In the genomic region with DNA sequence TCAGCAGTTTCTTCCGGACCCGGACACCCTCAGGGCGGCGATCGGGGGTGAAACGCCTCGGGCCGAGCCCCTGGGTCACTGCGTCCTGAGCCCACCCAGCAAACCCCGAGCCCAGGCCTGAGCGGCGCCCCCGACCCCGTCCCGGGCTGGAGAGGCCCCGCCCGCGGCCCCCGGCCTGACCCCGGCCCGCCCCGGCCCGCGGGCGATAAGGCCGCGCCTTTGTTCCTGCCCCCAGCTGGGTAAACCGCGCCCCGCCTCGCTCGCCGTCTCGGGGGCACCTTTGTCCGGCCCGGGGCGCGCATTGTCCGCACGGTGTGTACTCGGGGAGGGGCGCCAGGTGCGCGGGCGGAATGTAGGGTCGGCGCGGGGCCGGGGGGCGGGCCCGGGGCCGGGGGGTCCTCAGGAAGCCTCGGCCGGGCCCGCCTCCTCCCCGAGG, we compare ENCODE assay signal across 1 cellular context.
TF ChIP-seq lines count a peak whose summit lies in the region.

No MANE protein-coding gene starts in this region.

TF ChIP-seq in HepG2, 621 proteins besides CTCF, POLR2A, EP300 and RAD21 (continued from another document and continues in another):
- TF ChIP-seq, protein P1, sequence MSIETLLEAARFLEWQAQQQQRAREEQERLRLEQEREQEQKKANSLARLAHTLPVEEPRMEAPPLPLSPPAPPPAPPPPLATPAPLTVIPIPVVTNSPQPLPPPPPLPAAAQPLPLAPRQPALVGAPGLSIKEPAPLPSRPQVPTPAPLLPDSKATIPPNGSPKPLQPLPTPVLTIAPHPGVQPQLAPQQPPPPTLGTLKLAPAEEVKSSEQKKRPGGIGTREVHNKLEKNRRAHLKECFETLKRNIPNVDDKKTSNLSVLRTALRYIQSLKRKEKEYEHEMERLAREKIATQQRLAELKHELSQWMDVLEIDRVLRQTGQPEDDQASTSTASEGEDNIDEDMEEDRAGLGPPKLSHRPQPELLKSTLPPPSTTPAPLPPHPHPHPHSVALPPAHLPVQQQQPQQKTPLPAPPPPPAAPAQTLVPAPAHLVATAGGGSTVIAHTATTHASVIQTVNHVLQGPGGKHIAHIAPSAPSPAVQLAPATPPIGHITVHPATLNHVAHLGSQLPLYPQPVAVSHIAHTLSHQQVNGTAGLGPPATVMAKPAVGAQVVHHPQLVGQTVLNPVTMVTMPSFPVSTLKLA (IDR thresholded peaks at IDR 0.05): no peak
- TF ChIP-seq SMAD9 (CRISPR knock-in tag; IDR thresholded peaks at IDR 0.05): no peak
- TF ChIP-seq, protein P2, sequence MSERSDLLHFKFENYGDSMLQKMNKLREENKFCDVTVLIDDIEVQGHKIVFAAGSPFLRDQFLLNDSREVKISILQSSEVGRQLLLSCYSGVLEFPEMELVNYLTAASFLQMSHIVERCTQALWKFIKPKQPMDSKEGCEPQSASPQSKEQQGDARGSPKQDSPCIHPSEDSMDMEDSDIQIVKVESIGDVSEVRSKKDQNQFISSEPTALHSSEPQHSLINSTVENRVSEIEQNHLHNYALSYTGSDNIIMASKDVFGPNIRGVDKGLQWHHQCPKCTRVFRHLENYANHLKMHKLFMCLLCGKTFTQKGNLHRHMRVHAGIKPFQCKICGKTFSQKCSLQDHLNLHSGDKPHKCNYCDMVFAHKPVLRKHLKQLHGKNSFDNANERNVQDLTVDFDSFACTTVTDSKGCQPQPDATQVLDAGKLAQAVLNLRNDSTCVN (CRISPR knock-in tag; IDR thresholded peaks at IDR 0.05; ENCODE audit: borderline replicate concordance): no peak; the same call in 1 of the 2 replicates
- TF ChIP-seq KDM2A (CRISPR knock-in tag; IDR thresholded peaks at IDR 0.05; ENCODE audit: borderline replicate concordance, low read depth): peak; percentile 49; the same call in 1 of the 2 replicates
- no peak for TF ChIP-seq ZNF737 (CRISPR knock-in tag; IDR thresholded peaks at IDR 0.05; ENCODE audit: borderline replicate concordance)
- no peak for TF ChIP-seq HIVEP1 (CRISPR knock-in tag; IDR thresholded peaks at IDR 0.05)
- no peak for TF ChIP-seq ZNF841 (CRISPR knock-in tag; IDR thresholded peaks at IDR 0.05; ENCODE audit: borderline replicate concordance)
- TF ChIP-seq ETV5 (CRISPR knock-in tag; IDR thresholded peaks at IDR 0.05; ENCODE audit: borderline replicate concordance): no peak
- TF ChIP-seq, protein P3, sequence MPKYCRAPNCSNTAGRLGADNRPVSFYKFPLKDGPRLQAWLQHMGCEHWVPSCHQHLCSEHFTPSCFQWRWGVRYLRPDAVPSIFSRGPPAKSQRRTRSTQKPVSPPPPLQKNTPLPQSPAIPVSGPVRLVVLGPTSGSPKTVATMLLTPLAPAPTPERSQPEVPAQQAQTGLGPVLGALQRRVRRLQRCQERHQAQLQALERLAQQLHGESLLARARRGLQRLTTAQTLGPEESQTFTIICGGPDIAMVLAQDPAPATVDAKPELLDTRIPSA (CRISPR knock-in tag; IDR thresholded peaks at IDR 0.05; ENCODE audit: borderline replicate concordance): no peak
- no peak for TF ChIP-seq ZNF337 (CRISPR knock-in tag; IDR thresholded peaks at IDR 0.05; ENCODE audit: borderline replicate concordance, low read depth)
- TF ChIP-seq, protein P4, sequence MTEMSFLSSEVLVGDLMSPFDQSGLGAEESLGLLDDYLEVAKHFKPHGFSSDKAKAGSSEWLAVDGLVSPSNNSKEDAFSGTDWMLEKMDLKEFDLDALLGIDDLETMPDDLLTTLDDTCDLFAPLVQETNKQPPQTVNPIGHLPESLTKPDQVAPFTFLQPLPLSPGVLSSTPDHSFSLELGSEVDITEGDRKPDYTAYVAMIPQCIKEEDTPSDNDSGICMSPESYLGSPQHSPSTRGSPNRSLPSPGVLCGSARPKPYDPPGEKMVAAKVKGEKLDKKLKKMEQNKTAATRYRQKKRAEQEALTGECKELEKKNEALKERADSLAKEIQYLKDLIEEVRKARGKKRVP (CRISPR knock-in tag; IDR thresholded peaks at IDR 0.05): no peak
- TF ChIP-seq ZNF724P (CRISPR knock-in tag; IDR thresholded peaks at IDR 0.05; ENCODE audit: borderline replicate concordance): no peak
- TF ChIP-seq TCF7 (IDR thresholded peaks at IDR 0.05; ENCODE audit: low read depth): peak; percentile 34; the same call in 1 of the 2 replicates
- TF ChIP-seq, protein P5, sequence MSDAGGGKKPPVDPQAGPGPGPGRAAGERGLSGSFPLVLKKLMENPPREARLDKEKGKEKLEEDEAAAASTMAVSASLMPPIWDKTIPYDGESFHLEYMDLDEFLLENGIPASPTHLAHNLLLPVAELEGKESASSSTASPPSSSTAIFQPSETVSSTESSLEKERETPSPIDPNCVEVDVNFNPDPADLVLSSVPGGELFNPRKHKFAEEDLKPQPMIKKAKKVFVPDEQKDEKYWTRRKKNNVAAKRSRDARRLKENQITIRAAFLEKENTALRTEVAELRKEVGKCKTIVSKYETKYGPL (CRISPR knock-in tag; IDR thresholded peaks at IDR 0.05): no peak
- TF ChIP-seq GATAD1 (CRISPR knock-in tag; IDR thresholded peaks at IDR 0.05): no peak
- TF ChIP-seq MXI1 (IDR thresholded peaks at IDR 0.05; ENCODE audit: borderline replicate concordance, low read depth, low read length): no peak
- TF ChIP-seq ZNF790 (CRISPR knock-in tag; IDR thresholded peaks at IDR 0.05; ENCODE audit: borderline replicate concordance): no peak
- no peak for TF ChIP-seq ZNF619 (CRISPR knock-in tag; IDR thresholded peaks at IDR 0.05)
- TF ChIP-seq MED8 (CRISPR knock-in tag; IDR thresholded peaks at IDR 0.05; ENCODE audit: insufficient replicate concordance): no peak
- TF ChIP-seq, protein P6, sequence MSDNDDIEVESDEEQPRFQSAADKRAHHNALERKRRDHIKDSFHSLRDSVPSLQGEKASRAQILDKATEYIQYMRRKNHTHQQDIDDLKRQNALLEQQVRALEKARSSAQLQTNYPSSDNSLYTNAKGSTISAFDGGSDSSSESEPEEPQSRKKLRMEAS (IDR thresholded peaks at IDR 0.05): no peak
- no peak for TF ChIP-seq ZNF792 (CRISPR knock-in tag; IDR thresholded peaks at IDR 0.05)
- TF ChIP-seq, protein P7, sequence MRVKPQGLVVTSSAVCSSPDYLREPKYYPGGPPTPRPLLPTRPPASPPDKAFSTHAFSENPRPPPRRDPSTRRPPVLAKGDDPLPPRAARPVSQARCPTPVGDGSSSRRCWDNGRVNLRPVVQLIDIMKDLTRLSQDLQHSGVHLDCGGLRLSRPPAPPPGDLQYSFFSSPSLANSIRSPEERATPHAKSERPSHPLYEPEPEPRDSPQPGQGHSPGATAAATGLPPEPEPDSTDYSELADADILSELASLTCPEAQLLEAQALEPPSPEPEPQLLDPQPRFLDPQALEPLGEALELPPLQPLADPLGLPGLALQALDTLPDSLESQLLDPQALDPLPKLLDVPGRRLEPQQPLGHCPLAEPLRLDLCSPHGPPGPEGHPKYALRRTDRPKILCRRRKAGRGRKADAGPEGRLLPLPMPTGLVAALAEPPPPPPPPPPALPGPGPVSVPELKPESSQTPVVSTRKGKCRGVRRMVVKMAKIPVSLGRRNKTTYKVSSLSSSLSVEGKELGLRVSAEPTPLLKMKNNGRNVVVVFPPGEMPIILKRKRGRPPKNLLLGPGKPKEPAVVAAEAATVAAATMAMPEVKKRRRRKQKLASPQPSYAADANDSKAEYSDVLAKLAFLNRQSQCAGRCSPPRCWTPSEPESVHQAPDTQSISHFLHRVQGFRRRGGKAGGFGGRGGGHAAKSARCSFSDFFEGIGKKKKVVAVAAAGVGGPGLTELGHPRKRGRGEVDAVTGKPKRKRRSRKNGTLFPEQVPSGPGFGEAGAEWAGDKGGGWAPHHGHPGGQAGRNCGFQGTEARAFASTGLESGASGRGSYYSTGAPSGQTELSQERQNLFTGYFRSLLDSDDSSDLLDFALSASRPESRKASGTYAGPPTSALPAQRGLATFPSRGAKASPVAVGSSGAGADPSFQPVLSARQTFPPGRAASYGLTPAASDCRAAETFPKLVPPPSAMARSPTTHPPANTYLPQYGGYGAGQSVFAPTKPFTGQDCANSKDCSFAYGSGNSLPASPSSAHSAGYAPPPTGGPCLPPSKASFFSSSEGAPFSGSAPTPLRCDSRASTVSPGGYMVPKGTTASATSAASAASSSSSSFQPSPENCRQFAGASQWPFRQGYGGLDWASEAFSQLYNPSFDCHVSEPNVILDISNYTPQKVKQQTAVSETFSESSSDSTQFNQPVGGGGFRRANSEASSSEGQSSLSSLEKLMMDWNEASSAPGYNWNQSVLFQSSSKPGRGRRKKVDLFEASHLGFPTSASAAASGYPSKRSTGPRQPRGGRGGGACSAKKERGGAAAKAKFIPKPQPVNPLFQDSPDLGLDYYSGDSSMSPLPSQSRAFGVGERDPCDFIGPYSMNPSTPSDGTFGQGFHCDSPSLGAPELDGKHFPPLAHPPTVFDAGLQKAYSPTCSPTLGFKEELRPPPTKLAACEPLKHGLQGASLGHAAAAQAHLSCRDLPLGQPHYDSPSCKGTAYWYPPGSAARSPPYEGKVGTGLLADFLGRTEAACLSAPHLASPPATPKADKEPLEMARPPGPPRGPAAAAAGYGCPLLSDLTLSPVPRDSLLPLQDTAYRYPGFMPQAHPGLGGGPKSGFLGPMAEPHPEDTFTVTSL (CRISPR knock-in tag; IDR thresholded peaks at IDR 0.05; ENCODE audit: borderline replicate concordance): no peak
- no peak for TF ChIP-seq ZNF10 (CRISPR knock-in tag; IDR thresholded peaks at IDR 0.05; ENCODE audit: borderline replicate concordance, low read depth)
- TF ChIP-seq CBFB (CRISPR knock-in tag; IDR thresholded peaks at IDR 0.05): no peak
- no peak for TF ChIP-seq PRMT3 (CRISPR knock-in tag; IDR thresholded peaks at IDR 0.05; ENCODE audit: borderline replicate concordance, low read depth)
- TF ChIP-seq, protein P8, sequence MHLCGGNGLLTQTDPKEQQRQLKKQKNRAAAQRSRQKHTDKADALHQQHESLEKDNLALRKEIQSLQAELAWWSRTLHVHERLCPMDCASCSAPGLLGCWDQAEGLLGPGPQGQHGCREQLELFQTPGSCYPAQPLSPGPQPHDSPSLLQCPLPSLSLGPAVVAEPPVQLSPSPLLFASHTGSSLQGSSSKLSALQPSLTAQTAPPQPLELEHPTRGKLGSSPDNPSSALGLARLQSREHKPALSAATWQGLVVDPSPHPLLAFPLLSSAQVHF (CRISPR knock-in tag; IDR thresholded peaks at IDR 0.05): no peak
- TF ChIP-seq ZFP62 (CRISPR knock-in tag; IDR thresholded peaks at IDR 0.05): no peak
- no peak; the same call in 1 of the 2 replicates for TF ChIP-seq ZFX (CRISPR knock-in tag; IDR thresholded peaks at IDR 0.05; ENCODE audit: low read depth)
- no peak for TF ChIP-seq ZNF720 (CRISPR knock-in tag; IDR thresholded peaks at IDR 0.05)
- TF ChIP-seq MAZ (IDR thresholded peaks at IDR 0.05; ENCODE audit: borderline replicate concordance, low read depth, low read length): no peak
- 0 out of 2 replicates have a peak, but pooled peaks have one; percentile 24 for TF ChIP-seq MAZ (CRISPR knock-in tag; IDR thresholded peaks at IDR 0.05; ENCODE audit: low read depth)
- TF ChIP-seq HOXA7 (CRISPR knock-in tag; IDR thresholded peaks at IDR 0.05): no peak
- TF ChIP-seq, protein P9, sequence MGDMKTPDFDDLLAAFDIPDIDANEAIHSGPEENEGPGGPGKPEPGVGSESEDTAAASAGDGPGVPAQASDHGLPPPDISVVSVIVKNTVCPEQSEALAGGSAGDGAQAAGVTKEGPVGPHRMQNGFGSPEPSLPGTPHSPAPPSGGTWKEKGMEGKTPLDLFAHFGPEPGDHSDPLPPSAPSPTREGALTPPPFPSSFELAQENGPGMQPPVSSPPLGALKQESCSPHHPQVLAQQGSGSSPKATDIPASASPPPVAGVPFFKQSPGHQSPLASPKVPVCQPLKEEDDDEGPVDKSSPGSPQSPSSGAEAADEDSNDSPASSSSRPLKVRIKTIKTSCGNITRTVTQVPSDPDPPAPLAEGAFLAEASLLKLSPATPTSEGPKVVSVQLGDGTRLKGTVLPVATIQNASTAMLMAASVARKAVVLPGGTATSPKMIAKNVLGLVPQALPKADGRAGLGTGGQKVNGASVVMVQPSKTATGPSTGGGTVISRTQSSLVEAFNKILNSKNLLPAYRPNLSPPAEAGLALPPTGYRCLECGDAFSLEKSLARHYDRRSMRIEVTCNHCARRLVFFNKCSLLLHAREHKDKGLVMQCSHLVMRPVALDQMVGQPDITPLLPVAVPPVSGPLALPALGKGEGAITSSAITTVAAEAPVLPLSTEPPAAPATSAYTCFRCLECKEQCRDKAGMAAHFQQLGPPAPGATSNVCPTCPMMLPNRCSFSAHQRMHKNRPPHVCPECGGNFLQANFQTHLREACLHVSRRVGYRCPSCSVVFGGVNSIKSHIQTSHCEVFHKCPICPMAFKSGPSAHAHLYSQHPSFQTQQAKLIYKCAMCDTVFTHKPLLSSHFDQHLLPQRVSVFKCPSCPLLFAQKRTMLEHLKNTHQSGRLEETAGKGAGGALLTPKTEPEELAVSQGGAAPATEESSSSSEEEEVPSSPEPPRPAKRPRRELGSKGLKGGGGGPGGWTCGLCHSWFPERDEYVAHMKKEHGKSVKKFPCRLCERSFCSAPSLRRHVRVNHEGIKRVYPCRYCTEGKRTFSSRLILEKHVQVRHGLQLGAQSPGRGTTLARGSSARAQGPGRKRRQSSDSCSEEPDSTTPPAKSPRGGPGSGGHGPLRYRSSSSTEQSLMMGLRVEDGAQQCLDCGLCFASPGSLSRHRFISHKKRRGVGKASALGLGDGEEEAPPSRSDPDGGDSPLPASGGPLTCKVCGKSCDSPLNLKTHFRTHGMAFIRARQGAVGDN (CRISPR knock-in tag; IDR thresholded peaks at IDR 0.05): peak; percentile 29; the same call in 1 of the 2 replicates
- TF ChIP-seq TAF1 (CRISPR knock-in tag; IDR thresholded peaks at IDR 0.05): no peak
- TF ChIP-seq, protein P10, sequence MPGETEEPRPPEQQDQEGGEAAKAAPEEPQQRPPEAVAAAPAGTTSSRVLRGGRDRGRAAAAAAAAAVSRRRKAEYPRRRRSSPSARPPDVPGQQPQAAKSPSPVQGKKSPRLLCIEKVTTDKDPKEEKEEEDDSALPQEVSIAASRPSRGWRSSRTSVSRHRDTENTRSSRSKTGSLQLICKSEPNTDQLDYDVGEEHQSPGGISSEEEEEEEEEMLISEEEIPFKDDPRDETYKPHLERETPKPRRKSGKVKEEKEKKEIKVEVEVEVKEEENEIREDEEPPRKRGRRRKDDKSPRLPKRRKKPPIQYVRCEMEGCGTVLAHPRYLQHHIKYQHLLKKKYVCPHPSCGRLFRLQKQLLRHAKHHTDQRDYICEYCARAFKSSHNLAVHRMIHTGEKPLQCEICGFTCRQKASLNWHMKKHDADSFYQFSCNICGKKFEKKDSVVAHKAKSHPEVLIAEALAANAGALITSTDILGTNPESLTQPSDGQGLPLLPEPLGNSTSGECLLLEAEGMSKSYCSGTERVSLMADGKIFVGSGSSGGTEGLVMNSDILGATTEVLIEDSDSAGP (CRISPR knock-in tag; IDR thresholded peaks at IDR 0.05; ENCODE audit: borderline replicate concordance): no peak
- TF ChIP-seq, protein P11, sequence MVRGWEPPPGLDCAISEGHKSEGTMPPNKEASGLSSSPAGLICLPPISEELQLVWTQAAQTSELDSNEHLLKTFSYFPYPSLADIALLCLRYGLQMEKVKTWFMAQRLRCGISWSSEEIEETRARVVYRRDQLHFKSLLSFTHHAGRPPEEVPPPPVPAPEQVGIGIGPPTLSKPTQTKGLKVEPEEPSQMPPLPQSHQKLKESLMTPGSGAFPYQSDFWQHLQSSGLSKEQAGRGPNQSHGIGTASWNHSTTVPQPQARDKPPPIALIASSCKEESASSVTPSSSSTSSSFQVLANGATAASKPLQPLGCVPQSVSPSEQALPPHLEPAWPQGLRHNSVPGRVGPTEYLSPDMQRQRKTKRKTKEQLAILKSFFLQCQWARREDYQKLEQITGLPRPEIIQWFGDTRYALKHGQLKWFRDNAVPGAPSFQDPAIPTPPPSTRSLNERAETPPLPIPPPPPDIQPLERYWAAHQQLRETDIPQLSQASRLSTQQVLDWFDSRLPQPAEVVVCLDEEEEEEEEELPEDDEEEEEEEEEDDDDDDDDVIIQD (CRISPR knock-in tag; IDR thresholded peaks at IDR 0.05; ENCODE audit: low read depth): no peak
